ENCODE assay signal across 1 cellular context in genomic region chr2:27264753-27265535, GRCh38.
A peak's percentile ranks its signal among the peaks of the same experiment; 100 is the strongest.
TF ChIP-seq lines count a peak whose summit lies in the region.

No MANE protein-coding gene starts in this region.

TF ChIP-seq in HEK293, 187 proteins besides CTCF, POLR2A, EP300 and RAD21 (continued from another document and continues in another):
- TF ChIP-seq AEBP2 (tag by site-specific recombination; IDR thresholded peaks at IDR 0.05; ENCODE audit: borderline replicate concordance) (no peak), ZNF223 (tag by site-specific recombination; IDR thresholded peaks at IDR 0.05) (no peak), ZNF18 (tag by site-specific recombination; IDR thresholded peaks at IDR 0.05) (no peak), RBAK (tag by site-specific recombination; IDR thresholded peaks at IDR 0.05) (no peak), ZNF596 (tag by site-specific recombination; IDR thresholded peaks at IDR 0.05) (no peak), PRDM10 (tag by site-specific recombination; IDR thresholded peaks at IDR 0.05) (peak; percentile 60; the same call in 1 of the 2 replicates), ZBTB8A (tag by site-specific recombination; IDR thresholded peaks at IDR 0.05) (peak; percentile 99), ZNF514 (tag by site-specific recombination; IDR thresholded peaks at IDR 0.05) (no peak), ZNF580 (tag by site-specific recombination; IDR thresholded peaks at IDR 0.05) (no peak), ZNF555 (tag by site-specific recombination; conservative IDR thresholded peaks at IDR 0.05) (no peak), REPIN1 (tag by site-specific recombination; IDR thresholded peaks at IDR 0.05; ENCODE audit: low read depth) (no peak), TCF7L2 (IDR thresholded peaks at IDR 0.05; ENCODE audit: borderline replicate concordance, low read depth, low read length) (no peak), ZSCAN16 (tag by site-specific recombination; IDR thresholded peaks at IDR 0.05) (no peak), PBX3 (CRISPR knock-in tag; IDR thresholded peaks at IDR 0.05) (peak; percentile 69; the same call in 1 of the 2 replicates), SCRT2 (tag by site-specific recombination; IDR thresholded peaks at IDR 0.05) (peak; percentile 31), FEZF1 (tag by site-specific recombination; IDR thresholded peaks at IDR 0.05) (no peak), ZNF239 (tag by site-specific recombination; IDR thresholded peaks at IDR 0.05) (no peak), ZNF157 (tag by site-specific recombination; IDR thresholded peaks at IDR 0.05) (no peak), ZBTB11 (tag by site-specific recombination; conservative IDR thresholded peaks at IDR 0.05; ENCODE audit: low read depth) (peak; percentile 25; the same call in 1 of the 2 replicates), OVOL3 (tag by site-specific recombination; IDR thresholded peaks at IDR 0.05) (no peak), ZFP3 (tag by site-specific recombination; IDR thresholded peaks at IDR 0.05; ENCODE audit: low read depth) (no peak), KLF10 (tag by site-specific recombination; IDR thresholded peaks at IDR 0.05) (no peak; the same call in 1 of the 2 replicates), KLF16 (tag by site-specific recombination; IDR thresholded peaks at IDR 0.05) (0 out of 2 replicates have a peak, but pooled peaks have one; percentile 7), ZNF704 (tag by site-specific recombination; IDR thresholded peaks at IDR 0.05) (no peak), ZNF248 (tag by site-specific recombination; IDR thresholded peaks at IDR 0.05) (no peak), ZNF426 (tag by site-specific recombination; IDR thresholded peaks at IDR 0.05) (no peak), ZNF76 (tag by site-specific recombination; IDR thresholded peaks at IDR 0.05; ENCODE audit: borderline replicate concordance, low read depth) (no peak), ZSCAN18 (tag by site-specific recombination; IDR thresholded peaks at IDR 0.05) (no peak), ZNF658 (tag by site-specific recombination; IDR thresholded peaks at IDR 0.05) (no peak), MEIS1 (CRISPR knock-in tag; IDR thresholded peaks at IDR 0.05; ENCODE audit: borderline replicate concordance) (no peak), SP7 (tag by site-specific recombination; IDR thresholded peaks at IDR 0.05) (peak; percentile 43), ZNF561 (tag by site-specific recombination; IDR thresholded peaks at IDR 0.05; ENCODE audit: borderline replicate concordance) (peak; percentile 95), ZNF24 (tag by site-specific recombination; IDR thresholded peaks at IDR 0.05) (no peak), KLF1 (tag by site-specific recombination; IDR thresholded peaks at IDR 0.05) (peak; percentile 49; the same call in 1 of the 2 replicates), ZBTB21 (tag by site-specific recombination; IDR thresholded peaks at IDR 0.05) (peak; percentile 39; the same call in 1 of the 2 replicates), ZNF211 (tag by site-specific recombination; IDR thresholded peaks at IDR 0.05; ENCODE audit: low read depth) (no peak), ZNF558 (tag by site-specific recombination; IDR thresholded peaks at IDR 0.05) (no peak), ZNF148 (tag by site-specific recombination; IDR thresholded peaks at IDR 0.05; ENCODE audit: borderline replicate concordance) (no peak), ZNF132 (tag by site-specific recombination; IDR thresholded peaks at IDR 0.05; ENCODE audit: borderline replicate concordance) (no peak), ZNF571 (tag by site-specific recombination; IDR thresholded peaks at IDR 0.05) (no peak), ZNF16 (tag by site-specific recombination; IDR thresholded peaks at IDR 0.05; ENCODE audit: low read depth) (no peak), EGR2 (tag by site-specific recombination; IDR thresholded peaks at IDR 0.05; ENCODE audit: low read depth) (peak; percentile 90), ZNF146 (tag by site-specific recombination; IDR thresholded peaks at IDR 0.05) (no peak), SALL2 (tag by site-specific recombination; IDR thresholded peaks at IDR 0.05; ENCODE audit: borderline replicate concordance) (no peak), ZNF324 (tag by site-specific recombination; IDR thresholded peaks at IDR 0.05) (no peak), ZNF639 (tag by site-specific recombination; IDR thresholded peaks at IDR 0.05) (no peak), MZF1 (tag by site-specific recombination; IDR thresholded peaks at IDR 0.05; ENCODE audit: borderline replicate concordance) (no peak), WT1 (tag by site-specific recombination; IDR thresholded peaks at IDR 0.05) (no peak), ZBTB1 (tag by site-specific recombination; IDR thresholded peaks at IDR 0.05) (no peak)
